ENCODE assay signal across 16 cellular contexts in genomic region chr22:24125942-24126341, GRCh38.
"Had no signal": no experiment of that assay in that cellular context is flagged by ENCODE, and none has a peak within 500 bp of the region (broad histone marks: within the 10 kb centered on the region; RNA-seq: fewer than 3 reads in every experiment).

No MANE protein-coding gene starts in this region.

- H3K36me3 Mint-ChIP-seq: natural killer cell had no signal

- H3K79me2 ChIP-seq: hepatocyte had no signal

- H3K4me3 Mint-ChIP-seq: activated CD4-positive, alpha-beta memory T cell treated with anti-CD3 and anti-CD28 coated beads, Interleukin-2, amount 10 ng/mL, durations not matched to agents 7 days and 5 days; activated naive CD4-positive, alpha-beta T cell treated with anti-CD3 and anti-CD28 coated beads, Interleukin-2, amount 10 ng/mL, durations not matched to agents 7 days and 5 days; natural killer cell had no signal

- H3K4me1 Mint-ChIP-seq: activated CD4-positive, alpha-beta memory T cell treated with anti-CD3 and anti-CD28 coated beads, Interleukin-2, amount 10 ng/mL, durations not matched to agents 7 days and 5 days; activated naive CD4-positive, alpha-beta T cell treated with anti-CD3 and anti-CD28 coated beads, Interleukin-2, amount 10 ng/mL, durations not matched to agents 7 days and 5 days had no signal

- H3K27ac Mint-ChIP-seq: activated CD4-positive, alpha-beta memory T cell treated with anti-CD3 and anti-CD28 coated beads, Interleukin-2, amount 10 ng/mL, durations not matched to agents 7 days and 5 days; activated naive CD4-positive, alpha-beta T cell treated with anti-CD3 and anti-CD28 coated beads, Interleukin-2, amount 10 ng/mL, durations not matched to agents 7 days and 5 days; activated T-helper 2 cell treated with anti-CD3 and anti-CD28 coated beads, Interferon-gamma antibody, Interleukin-2, Interleukin-4, amounts not matched to agents 10 μg/mL and 5 μg/mL and 100 μg/mL, durations not matched to agents 14 hours and 24 hours and 36 hours; natural killer cell had no signal

- H2AFZ ChIP-seq: hepatocyte had no signal

- H3K36me3 ChIP-seq: neutrophil had no signal

- H3K27me3 Mint-ChIP-seq: activated CD4-positive, alpha-beta memory T cell treated with anti-CD3 and anti-CD28 coated beads, Interleukin-2, amount 10 ng/mL, durations not matched to agents 7 days and 5 days; activated naive CD4-positive, alpha-beta T cell treated with anti-CD3 and anti-CD28 coated beads, Interleukin-2, amount 10 ng/mL, durations not matched to agents 7 days and 5 days had no signal

- H3K4me1 ChIP-seq: sigmoid colon, thyroid gland had no signal

- DNase-seq: activated CD4-positive, alpha-beta memory T cell treated with anti-CD3 and anti-CD28 coated beads, Interleukin-2, amount 10 ng/mL, durations not matched to agents 7 days and 5 days; activated CD8-positive, alpha-beta memory T cell treated with anti-CD3 and anti-CD28 coated beads, Interleukin-2, amount 50 U/mL, for 4 hours; activated naive CD4-positive, alpha-beta T cell treated with anti-CD3 and anti-CD28 coated beads, Interleukin-2, amount 10 ng/mL, durations not matched to agents 7 days and 5 days; amniotic stem cell; foreskin fibroblast; mesendoderm; natural killer cell; sigmoid colon; stimulated activated CD4-positive, alpha-beta T cell treated with anti-CD3 and anti-CD28 coated beads, Interleukin-4, amount 100 ng/mL, for 4 hours; stimulated activated naive CD4-positive, alpha-beta T cell; thyroid gland; WERI-Rb-1 had no signal

- H3K27ac ChIP-seq: cardiac muscle cell, hepatocyte, neutrophil, sigmoid colon, thyroid gland had no signal

- H3K27me3 ChIP-seq: cardiac muscle cell, hepatocyte, neutrophil, sigmoid colon, thyroid gland had no signal

- ATAC-seq: natural killer cell had no signal

- H3K4me3 ChIP-seq: cardiac muscle cell, hepatocyte, sigmoid colon, thyroid gland had no signal

- H3K4me2 ChIP-seq: hepatocyte had no signal

- H3K9me3 Mint-ChIP-seq: activated CD4-positive, alpha-beta memory T cell treated with anti-CD3 and anti-CD28 coated beads, Interleukin-2, amount 10 ng/mL, durations not matched to agents 7 days and 5 days; activated naive CD4-positive, alpha-beta T cell treated with anti-CD3 and anti-CD28 coated beads, Interleukin-2, amount 10 ng/mL, durations not matched to agents 7 days and 5 days; activated T-helper 2 cell treated with anti-CD3 and anti-CD28 coated beads, Interferon-gamma antibody, Interleukin-2, Interleukin-4, amounts not matched to agents 10 μg/mL and 5 μg/mL and 100 μg/mL, durations not matched to agents 14 hours and 24 hours and 36 hours; natural killer cell had no signal
